Comparison of ENCODE assay signal across 39 cellular contexts in the genomic region with DNA sequence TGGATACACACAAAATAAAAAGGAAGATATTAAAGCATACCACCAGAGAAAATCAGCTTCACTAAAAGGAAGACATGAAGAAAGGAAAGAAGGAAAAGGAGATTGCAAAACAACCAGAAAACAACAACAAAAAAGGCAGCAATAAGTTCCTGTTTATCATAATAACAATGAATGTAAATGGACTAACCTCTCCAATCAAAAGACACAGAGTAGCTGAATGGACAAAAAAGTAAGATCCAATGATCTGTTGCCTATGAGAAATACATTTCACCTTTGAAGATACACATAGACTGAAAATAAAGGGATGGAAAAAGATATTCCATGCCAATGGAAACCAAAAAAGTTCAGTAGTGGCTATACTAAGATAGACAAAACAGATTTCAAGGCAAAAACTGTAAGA.
"Had no signal": no experiment of that assay in that cellular context is flagged by ENCODE, and none has a peak within 500 bp of the region (broad histone marks: within the 10 kb centered on the region; RNA-seq: fewer than 3 reads in every experiment).

No MANE protein-coding gene starts in this region.

- H3K27ac ChIP-seq: adrenal gland, ascending aorta, body of pancreas, brain microvascular endothelial cell, breast epithelium, cardiac muscle cell had no signal

- H3K4me3 Mint-ChIP-seq: activated naive CD4-positive, alpha-beta T cell treated with anti-CD3 and anti-CD28 coated beads for 36 hours; activated naive CD4-positive, alpha-beta T cell treated with anti-CD3 and anti-CD28 coated beads, Interleukin-2, amount 10 ng/mL, durations not matched to agents 7 days and 5 days; activated naive CD4-positive, alpha-beta T cell treated with anti-CD3 and anti-CD28 coated beads, Interleukin-2, amount 50 U/mL, for 24 hours; activated naive CD8-positive, alpha-beta T cell; activated naive CD8-positive, alpha-beta T cell treated with anti-CD3 and anti-CD28 coated beads for 36 hours; activated naive CD8-positive, alpha-beta T cell treated with anti-CD3 and anti-CD28 coated beads, Interleukin-2, amount 10 ng/mL, durations not matched to agents 7 days and 5 days; activated naive CD8-positive, alpha-beta T cell treated with anti-CD3 and anti-CD28 coated beads, Interleukin-2, amount 50 U/mL, for 24 hours; activated T-cell treated with anti-CD3 and anti-CD28 coated beads, Interleukin-2, amount 50 U/mL, for 24 hours; activated T-cell treated with anti-CD3 and anti-CD28 coated beads, Interleukin-2, amount 50 U/mL, for 4 hours; activated T-cell treated with anti-CD3 and anti-CD28 coated beads, Interleukin-2, amount 50 U/mL, for 72 hours; activated T-helper 1 cell treated with anti-CD3 and anti-CD28 coated beads, Interleukin-12 subunit alpha, Interleukin-12 subunit beta, Interleukin-2, Interleukin-4 antibody, amounts not matched to agents 30 ng/mL and 10 ng/mL and 1 ng/mL, durations not matched to agents 14 hours and 24 hours and 36 hours; activated T-helper 17 cell treated with anti-CD3 and anti-CD28 coated beads, Interleukin-2, amount 50 U/mL, for 72 hours; brain; central memory CD8-positive, alpha-beta T cell had no signal

- ATAC-seq: activated naive CD4-positive, alpha-beta T cell treated with anti-CD3 and anti-CD28 coated beads, Interleukin-2, amount 50 U/mL, for 72 hours; activated naive CD8-positive, alpha-beta T cell treated with anti-CD3 and anti-CD28 coated beads, Interleukin-2, amount 50 U/mL, for 24 hours; activated T-cell treated with anti-CD3 and anti-CD28 coated beads, Interleukin-2, amount 50 U/mL, for 4 hours; activated T-cell treated with anti-CD3 and anti-CD28 coated beads, Interleukin-2, amount 50 U/mL, for 72 hours; activated T-helper 17 cell treated with anti-CD3 and anti-CD28 coated beads, Interleukin-2, amount 50 U/mL, for 72 hours; body of pancreas had no signal

- H3K9me3 ChIP-seq: adrenal gland, ascending aorta, body of pancreas had no signal

- H3K27ac Mint-ChIP-seq: activated naive CD4-positive, alpha-beta T cell treated with anti-CD3 and anti-CD28 coated beads for 36 hours; activated naive CD4-positive, alpha-beta T cell treated with anti-CD3 and anti-CD28 coated beads, Interleukin-2, amount 10 ng/mL, durations not matched to agents 7 days and 5 days; activated naive CD4-positive, alpha-beta T cell treated with anti-CD3 and anti-CD28 coated beads, Interleukin-2, amount 50 U/mL, for 24 hours; activated naive CD4-positive, alpha-beta T cell treated with anti-CD3 and anti-CD28 coated beads, Interleukin-2, amount 50 U/mL, for 72 hours; activated naive CD8-positive, alpha-beta T cell; activated naive CD8-positive, alpha-beta T cell treated with anti-CD3 and anti-CD28 coated beads for 36 hours; activated naive CD8-positive, alpha-beta T cell treated with anti-CD3 and anti-CD28 coated beads, Interleukin-2, amount 10 ng/mL, durations not matched to agents 7 days and 5 days; activated naive CD8-positive, alpha-beta T cell treated with anti-CD3 and anti-CD28 coated beads, Interleukin-2, amount 50 U/mL, for 24 hours; activated T-cell treated with anti-CD3 and anti-CD28 coated beads, Interleukin-2, amount 50 U/mL, for 24 hours; activated T-cell treated with anti-CD3 and anti-CD28 coated beads, Interleukin-2, amount 50 U/mL, for 72 hours; activated T-helper 1 cell treated with anti-CD3 and anti-CD28 coated beads, Interleukin-12 subunit alpha, Interleukin-12 subunit beta, Interleukin-2, Interleukin-4 antibody, amounts not matched to agents 30 ng/mL and 10 ng/mL and 1 ng/mL, durations not matched to agents 14 hours and 24 hours and 36 hours; activated T-helper 17 cell treated with anti-CD3 and anti-CD28 coated beads, Interleukin-2, amount 50 U/mL, for 72 hours; activated T-helper 2 cell treated with anti-CD3 and anti-CD28 coated beads, Interferon-gamma antibody, Interleukin-2, Interleukin-4, amounts not matched to agents 10 μg/mL and 5 μg/mL and 100 μg/mL, durations not matched to agents 14 hours and 24 hours and 36 hours; brain had no signal

- FAIRE-seq: astrocyte, bronchial epithelial cell had no signal

- H3K4me1 ChIP-seq: adrenal gland, ascending aorta, body of pancreas, breast epithelium had no signal

- H3K4me3 ChIP-seq: adrenal gland, ascending aorta, body of pancreas, breast epithelium, cardiac muscle cell had no signal

- H3K9me3 Mint-ChIP-seq: activated naive CD4-positive, alpha-beta T cell treated with anti-CD3 and anti-CD28 coated beads, Interleukin-2, amount 10 ng/mL, durations not matched to agents 7 days and 5 days; activated T-helper 1 cell treated with anti-CD3 and anti-CD28 coated beads, Interleukin-12 subunit alpha, Interleukin-12 subunit beta, Interleukin-2, Interleukin-4 antibody, amounts not matched to agents 30 ng/mL and 10 ng/mL and 1 ng/mL, durations not matched to agents 14 hours and 24 hours and 36 hours; activated T-helper 2 cell treated with anti-CD3 and anti-CD28 coated beads, Interferon-gamma antibody, Interleukin-2, Interleukin-4, amounts not matched to agents 10 μg/mL and 5 μg/mL and 100 μg/mL, durations not matched to agents 14 hours and 24 hours and 36 hours; central memory CD8-positive, alpha-beta T cell had no signal

- H3K27me3 Mint-ChIP-seq: activated naive CD8-positive, alpha-beta T cell treated with anti-CD3 and anti-CD28 coated beads for 36 hours had no signal

- H3K4me1 Mint-ChIP-seq: activated naive CD4-positive, alpha-beta T cell treated with anti-CD3 and anti-CD28 coated beads, Interleukin-2, amount 10 ng/mL, durations not matched to agents 7 days and 5 days; activated naive CD4-positive, alpha-beta T cell treated with anti-CD3 and anti-CD28 coated beads, Interleukin-2, amount 50 U/mL, for 24 hours; activated naive CD8-positive, alpha-beta T cell treated with anti-CD3 and anti-CD28 coated beads for 36 hours; activated naive CD8-positive, alpha-beta T cell treated with anti-CD3 and anti-CD28 coated beads, Interleukin-2, amount 10 ng/mL, durations not matched to agents 7 days and 5 days; activated naive CD8-positive, alpha-beta T cell treated with anti-CD3 and anti-CD28 coated beads, Interleukin-2, amount 50 U/mL, for 24 hours; activated T-helper 17 cell treated with anti-CD3 and anti-CD28 coated beads, Interleukin-2, amount 50 U/mL, for 72 hours; brain; central memory CD8-positive, alpha-beta T cell had no signal

- H3K36me3 Mint-ChIP-seq: activated naive CD4-positive, alpha-beta T cell treated with anti-CD3 and anti-CD28 coated beads, Interleukin-2, amount 10 ng/mL, durations not matched to agents 7 days and 5 days; activated naive CD8-positive, alpha-beta T cell treated with anti-CD3 and anti-CD28 coated beads for 36 hours; activated naive CD8-positive, alpha-beta T cell treated with anti-CD3 and anti-CD28 coated beads, Interleukin-2, amount 10 ng/mL, durations not matched to agents 7 days and 5 days; brain had no signal

- H3K27me3 ChIP-seq: adrenal gland, ascending aorta, body of pancreas, brain microvascular endothelial cell, breast epithelium, cardiac muscle cell had no signal

- H3K36me3 ChIP-seq: adrenal gland, ascending aorta, brain microvascular endothelial cell, breast epithelium, cardiac muscle cell had no signal

- DNase-seq: activated effector memory CD4-positive, alpha-beta T cell treated with anti-CD3 and anti-CD28 coated beads, Interleukin-2, amount 50 U/mL, for 16 hours; activated effector memory CD4-positive, alpha-beta T cell treated with Interleukin-2 at 50 U/mL for 16 hours; activated gamma-delta T cell; activated gamma-delta T cell treated with Interleukin-2 at 50 U/mL for 16 hours; activated naive CD4-positive, alpha-beta T cell; activated naive CD4-positive, alpha-beta T cell treated with anti-CD3 and anti-CD28 coated beads for 36 hours; activated naive CD4-positive, alpha-beta T cell treated with anti-CD3 and anti-CD28 coated beads, Interleukin-2, amount 10 ng/mL, durations not matched to agents 7 days and 5 days; activated naive CD4-positive, alpha-beta T cell treated with anti-CD3 and anti-CD28 coated beads, Interleukin-2, amount 50 U/mL, for 16 hours; activated naive CD4-positive, alpha-beta T cell treated with Interleukin-2 at 50 U/mL for 16 hours; activated naive CD8-positive, alpha-beta T cell treated with anti-CD3 and anti-CD28 coated beads for 36 hours; activated naive CD8-positive, alpha-beta T cell treated with anti-CD3 and anti-CD28 coated beads, Interleukin-2, amount 10 ng/mL, durations not matched to agents 7 days and 5 days; activated naive CD8-positive, alpha-beta T cell treated with anti-CD3 and anti-CD28 coated beads, Interleukin-2, amount 50 U/mL, for 24 hours; activated T-cell treated with anti-CD3 and anti-CD28 coated beads, Interleukin-2, amount 50 U/mL, for 24 hours; activated T-cell treated with anti-CD3 and anti-CD28 coated beads, Interleukin-2, amount 50 U/mL, for 4 hours; activated T-cell treated with anti-CD3 and anti-CD28 coated beads, Interleukin-2, amount 50 U/mL, for 48 hours; activated T-cell treated with anti-CD3 and anti-CD28 coated beads, Interleukin-2, amount 50 U/mL, for 72 hours; adrenal gland; amniotic stem cell; amygdala; anterior cingulate cortex; aorta; body of pancreas; brain microvascular endothelial cell; caudate nucleus; central memory CD4-positive, alpha-beta T cell; cerebellar nuclear complex had no signal
